14 cellular contexts compared by ENCODE assay signal in the genomic region with DNA sequence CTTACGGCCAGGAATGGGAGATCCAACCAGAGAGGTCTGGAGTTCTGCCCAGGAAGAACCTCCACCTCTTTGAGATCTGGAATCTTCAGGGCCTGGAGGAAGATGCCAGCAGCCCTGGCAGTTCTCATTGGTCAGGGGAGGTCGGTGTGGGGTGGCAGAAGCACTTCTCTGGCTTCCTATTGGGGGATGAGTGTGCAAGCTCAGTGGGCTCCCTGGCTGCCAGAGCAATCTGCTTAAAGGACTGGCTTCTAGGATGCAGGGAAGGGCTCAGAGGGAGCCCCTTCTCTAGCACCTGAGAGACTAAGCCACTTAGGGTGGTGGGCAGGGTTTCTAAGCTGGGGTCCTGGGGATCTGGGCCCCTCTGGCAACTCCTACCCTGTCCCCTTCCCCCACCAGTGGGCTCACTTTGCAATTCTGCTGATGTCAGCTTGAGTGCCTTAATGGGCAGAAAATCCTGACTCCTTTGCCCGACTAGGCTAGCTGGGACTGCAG. TPM values are rescaled to one million over a fixed set of nuclear protein-coding genes. Genes with fewer than 3 reads are reported as not detected.
DNase-seq lines count a peak whose midpoint lies in the region; ATAC-seq and TF ChIP-seq lines count a peak whose summit lies in the region.
"Had no signal": no experiment of that assay in that cellular context is flagged by ENCODE, and none has a peak within 500 bp of the region (broad histone marks: within the 10 kb centered on the region; RNA-seq: fewer than 3 reads in every experiment).

No MANE protein-coding gene starts in this region.

- no peaks in the 10 kb centered on the region for H3K27me3 ChIP-seq in GM23338 (ENCODE audit: insufficient read depth)
- H3K27me3 ChIP-seq in left ventricle myocardium inferior (ENCODE audit: low read depth), result no peaks in the 10 kb centered on the region
- H3K27me3 ChIP-seq in smooth muscle cell (ENCODE audit: low read depth), result no peaks in the 10 kb centered on the region
- no peaks in the 10 kb centered on the region for H3K27me3 ChIP-seq in adrenal gland

- H3K27ac Mint-ChIP-seq in GM23338 (peak overlapping the region; percentile 76; the same call in 1 of the 2 replicates), CD14-positive monocyte (no peak overlapping the region)
- H3K27ac Mint-ChIP-seq: immature natural killer cell had no signal

- H3K27me3 Mint-ChIP-seq in GM23338 (ENCODE audit: insufficient read depth, low read depth, poor library complexity) (peaks cover 12% of the 10 kb centered on the region), CD14-positive monocyte (ENCODE audit: low read depth in 3 of 3) (peaks cover 2 to 3% (median 3%) of the 10 kb centered on the region in 3 donors)

- no peak overlapping the region for H3K27ac ChIP-seq in GM23338 (ENCODE audit: low read depth)
- 0 out of 2 replicates have a peak overlapping the region, but pooled peaks have one; percentile 73 for H3K27ac ChIP-seq in SK-N-MC
- H3K27ac ChIP-seq in left ventricle myocardium inferior (replicated peaks), result peak overlapping the region; percentile 81
- H3K27ac ChIP-seq in smooth muscle cell (ENCODE audit: low read depth), result peak overlapping the region; percentile 98
- no peak overlapping the region for H3K27ac ChIP-seq in adrenal gland

- TF ChIP-seq CTCF in GM23338 (conservative IDR thresholded peaks at IDR 0.05; ENCODE audit: low read depth in 2 of 2) (no peak), left ventricle myocardium inferior (IDR thresholded peaks at IDR 0.05; ENCODE audit: borderline replicate concordance) (no peak), smooth muscle cell (IDR thresholded peaks at IDR 0.05; ENCODE audit: borderline replicate concordance, insufficient read depth, poor library complexity, severe bottlenecking) (no peak), CD14-positive monocyte (IDR thresholded peaks at IDR 0.05) (no peak), adrenal gland (IDR thresholded peaks at IDR 0.05) (no peak)

- TF ChIP-seq POLR2A in adrenal gland (IDR thresholded peaks at IDR 0.05), result no peak

- H3K4me3 Mint-ChIP-seq in GM23338 (peak overlapping the region; percentile 57; the same call in 2 of the 3 replicates), CD14-positive monocyte (no peak overlapping the region)
- H3K4me3 Mint-ChIP-seq: immature natural killer cell, naive B cell had no signal

- H3K9ac ChIP-seq in SK-N-MC (ENCODE audit: insufficient read length) (no peak overlapping the region), smooth muscle cell (ENCODE audit: low read depth) (peak overlapping the region; percentile 83)

- intact Hi-C loops in left ventricle myocardium inferior (cut with micrococcal nuclease), result no loop called here
- intact Hi-C loops in CD14-positive monocyte (cut with micrococcal nuclease), result no loop called here
- intact Hi-C loops in adrenal gland (cut with DNase I), result no loop called here

- H3K4me3 ChIP-seq in GM23338 (no peak overlapping the region), SK-N-MC (0 out of 2 replicates have a peak overlapping the region, but pooled peaks have one; percentile 32), left ventricle myocardium inferior (no peak overlapping the region), smooth muscle cell (no peak overlapping the region), adrenal gland (no peak overlapping the region)
- H3K4me3 ChIP-seq: HAP-1 had no signal

- H3K36me3 ChIP-seq in GM23338 (ENCODE audit: insufficient read depth), result no peaks in the 10 kb centered on the region
- H3K36me3 ChIP-seq in SK-N-MC (ENCODE audit: insufficient read depth, low read length), result no peaks in the 10 kb centered on the region
- H3K36me3 ChIP-seq in left ventricle myocardium inferior, result peaks cover 5% of the 10 kb centered on the region
- no peaks in the 10 kb centered on the region for H3K36me3 ChIP-seq in smooth muscle cell (ENCODE audit: low read depth)
- H3K36me3 ChIP-seq in adrenal gland (replicated peaks in 1 of 2), result no peaks in the 10 kb centered on the region
- H3K36me3 ChIP-seq: HAP-1 had no signal

- H3K9me2 ChIP-seq in GM23338 (ENCODE audit: insufficient read depth), result no peaks in the 10 kb centered on the region

- WGBS in smooth muscle cell (ENCODE audit: low lambda C conversion rate), result 45% methylated on average over 3 of the region's 3 CpGs
- 14 to 61% (median 53%) methylated on average over 1 to 3 of the region's 3 CpGs for WGBS in adrenal gland, 4 donors

- peaks cover 21% of the 10 kb centered on the region for H3K4me1 Mint-ChIP-seq in GM23338
- H3K4me1 Mint-ChIP-seq in CD14-positive monocyte, result no peaks in the 10 kb centered on the region
- H3K4me1 Mint-ChIP-seq: immature natural killer cell, naive B cell had no signal

- no peaks in the 10 kb centered on the region for H3K9me3 Mint-ChIP-seq in GM23338
- H3K9me3 Mint-ChIP-seq in CD14-positive monocyte, result no peaks in the 10 kb centered on the region
- H3K9me3 Mint-ChIP-seq: immature natural killer cell, naive B cell had no signal

- H3K36me3 Mint-ChIP-seq in GM23338 (ENCODE audit: low read depth) (no peaks in the 10 kb centered on the region), CD14-positive monocyte (no peaks in the 10 kb centered on the region)
- H3K36me3 Mint-ChIP-seq: immature natural killer cell, naive B cell had no signal

- H4K20me1 ChIP-seq in GM23338 (replicated peaks; ENCODE audit: insufficient read depth) (no peaks in the 10 kb centered on the region), smooth muscle cell (ENCODE audit: low read depth) (no peaks in the 10 kb centered on the region)

- H3K4me1 ChIP-seq in GM23338 (ENCODE audit: insufficient read depth) (peaks cover 15% of the 10 kb centered on the region; the same call in 1 of the 2 replicates), left ventricle myocardium inferior (peaks cover 82% of the 10 kb centered on the region), smooth muscle cell (ENCODE audit: low read depth) (peaks cover 30% of the 10 kb centered on the region), adrenal gland (replicated peaks in 1 of 2) (peaks cover 0 to 8% of the 10 kb centered on the region in 2 donors)

- H3F3A ChIP-seq in GM23338 (replicated peaks; ENCODE audit: low read depth) (no peaks in the 10 kb centered on the region), smooth muscle cell (ENCODE audit: low read depth) (peaks cover 22% of the 10 kb centered on the region)

- H3K79me2 ChIP-seq in GM23338 (replicated peaks; ENCODE audit: insufficient read depth) (no peaks in the 10 kb centered on the region), smooth muscle cell (ENCODE audit: low read depth) (no peaks in the 10 kb centered on the region)

- peak overlapping the region; percentile 30 for H3K4me2 ChIP-seq in GM23338
- peak overlapping the region; percentile 71 for H3K4me2 ChIP-seq in smooth muscle cell

- ATAC-seq in GM23338 (peak; percentile 50), GM19328 (IDR thresholded peaks at IDR 0.05; ENCODE audit: unreplicated experiment) (no peak)

- DNase-seq in GM23338 (ENCODE audit: low spot score), result no peak
- no peak for DNase-seq in SK-N-MC (ENCODE audit: low read depth, low spot score)
- DNase-seq in left ventricle myocardium inferior, result no peak
- DNase-seq in smooth muscle cell (lab: John Stamatoyannopoulos, UW; ENCODE audit: unreplicated experiment), result no peak
- no peak for DNase-seq in CD14-positive monocyte (ENCODE audit: low spot score)
- DNase-seq in glomerular visceral epithelial cell (ENCODE audit: extremely low spot score), result no peak
- DNase-seq in adrenal gland, result no peak
- DNase-seq: COR-L47, immature natural killer cell, naive B cell, NCI-H2029, small intestine had no signal

- H2AFZ ChIP-seq in GM23338 (no peak overlapping the region), smooth muscle cell (ENCODE audit: low read depth) (no peak overlapping the region)

- no peaks in the 10 kb centered on the region for H3K9me3 ChIP-seq in SK-N-MC (ENCODE audit: low read depth, low read length)
- H3K9me3 ChIP-seq in left ventricle myocardium inferior (replicated peaks), result no peaks in the 10 kb centered on the region
- H3K9me3 ChIP-seq in smooth muscle cell (replicated peaks; ENCODE audit: low read depth), result no peaks in the 10 kb centered on the region
- H3K9me3 ChIP-seq in adrenal gland (replicated peaks in 1 of 3), result no peaks in the 10 kb centered on the region
- H3K9me3 ChIP-seq: HAP-1 had no signal

RNA-seq across cellular contexts. Expression of a gene that starts 24.4 kb away (rescaled TPM):
- total RNA-seq in GM23338 (2014; rRNA removed; shearing (Covaris generic)), result 14.6 and 21.2 TPM in 2 replicates
- polyA plus RNA-seq in GM23338 (2016; fragmentation: Nextera tagmentation; extraction: Ambion mirVana), result 4.9 and 6.2 TPM in 2 replicates
- total RNA-seq in left ventricle myocardium inferior, result 11.4 TPM
- total RNA-seq in smooth muscle cell, result 9.7 and 13.6 TPM in 2 replicates
- 14.2 and 19.2 TPM in 2 replicates for polyA plus RNA-seq in smooth muscle cell
- 1 to 10 TPM; 2.4 TPM for polyA plus RNA-seq in CD14-positive monocyte
- 10 to 100 TPM; 15.3 to 41.4 (median 25.4) TPM for total RNA-seq in adrenal gland
- polyA plus RNA-seq in adrenal gland, result 10 to 100 TPM; 12.1 to 18.3 (median 12.9) TPM

RNA-seq across cellular contexts. Expression of a gene that starts 32.1 kb away (rescaled TPM):
- total RNA-seq in GM23338 (2014; rRNA removed; shearing (Covaris generic)), result 315 and 319 TPM in 2 replicates
- polyA plus RNA-seq in GM23338 (2016; fragmentation: Nextera tagmentation; extraction: Ambion mirVana) (210 and 219 TPM in 2 replicates), smooth muscle cell (56.7 and 57.5 TPM in 2 replicates), CD14-positive monocyte (100 to 1,000 TPM in 1 of 2 donors, 10 to 100 TPM in 1; 99.3 to 119 TPM), adrenal gland (10 to 100 TPM; 49.8 to 74.8 (median 64.0) TPM)
- total RNA-seq in left ventricle myocardium inferior (49.1 TPM), smooth muscle cell (54.1 and 55.6 TPM in 2 replicates), adrenal gland (100 to 1,000 TPM in 5 of 8 donors, 10 to 100 TPM in 3; 74.9 to 161 (median 138) TPM)

RNA-seq across cellular contexts. Expression of a gene that starts 40.5 kb away (rescaled TPM):
- total RNA-seq in GM23338 (2014; rRNA removed; shearing (Covaris generic)), result 3.6 and 4.0 TPM in 2 replicates
- 0.27 and 0.33 TPM in 2 replicates for polyA plus RNA-seq in GM23338 (2016; fragmentation: Nextera tagmentation; extraction: Ambion mirVana)
- total RNA-seq in left ventricle myocardium inferior, result 9.1 TPM
- 31.1 and 35.3 TPM in 2 replicates for total RNA-seq in smooth muscle cell
- 46.6 and 54.9 TPM in 2 replicates for polyA plus RNA-seq in smooth muscle cell
- not detected for polyA plus RNA-seq in CD14-positive monocyte
- 1 to 10 TPM; 1.3 to 6.3 (median 2.5) TPM for total RNA-seq in adrenal gland
- polyA plus RNA-seq in adrenal gland, result 1 to 10 TPM in 2 of 3 donors, under 1 TPM in 1; 0.55 to 6.6 (median 4.3) TPM

RNA-seq across cellular contexts. Expression of a gene that starts 46.6 kb away (rescaled TPM):
- total RNA-seq in GM23338 (2014; rRNA removed; shearing (Covaris generic)), result 27.7 and 31.5 TPM in 2 replicates
- polyA plus RNA-seq in GM23338 (2016; fragmentation: Nextera tagmentation; extraction: Ambion mirVana) (20.5 and 22.4 TPM in 2 replicates), smooth muscle cell (24.0 and 26.7 TPM in 2 replicates), CD14-positive monocyte (10 to 100 TPM; 29.3 to 31.8 TPM), adrenal gland (10 to 100 TPM; 13.5 to 21.8 (median 16.7) TPM)
- total RNA-seq in left ventricle myocardium inferior (19.5 TPM), smooth muscle cell (15.2 and 20.7 TPM in 2 replicates), adrenal gland (10 to 100 TPM; 18.5 to 40.8 (median 25.1) TPM)

Comparison
In these comparisons a context has a peak if more than half of its experiments do, and no peak if none do; other contexts are left out.
1. H3K27ac ChIP-seq: peak in SK-N-MC (single experiment), left ventricle myocardium inferior (single experiment) and smooth muscle cell (single experiment); none in GM23338 (single experiment) and adrenal gland (0 of 5).